In the genomic region with DNA sequence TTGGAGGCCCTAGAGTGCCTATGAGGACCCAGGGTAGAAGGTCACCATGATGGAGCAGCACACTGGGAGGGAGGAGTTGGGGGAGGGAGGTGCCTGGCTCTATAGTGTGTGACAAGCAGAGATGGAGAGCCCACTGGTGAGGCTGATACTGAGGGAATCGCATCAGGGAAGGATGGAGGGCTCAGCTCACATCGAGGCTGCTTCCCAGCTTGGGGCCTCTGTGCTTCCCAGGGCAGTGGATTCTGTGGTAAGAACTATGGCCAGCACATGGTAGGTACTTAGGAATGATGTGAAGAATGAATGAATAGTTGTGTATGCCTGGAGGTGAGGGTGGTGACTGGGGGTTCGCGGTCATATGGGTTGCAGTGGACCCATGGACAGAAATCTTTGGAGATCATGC, we compare ENCODE assay signal across 20 cellular contexts. TPM values are rescaled to one million over a fixed set of nuclear protein-coding genes. Genes with fewer than 3 reads are reported as not detected.
A peak's percentile ranks its signal among the peaks of the same experiment; 100 is the strongest.
DNase-seq lines count a peak whose midpoint lies in the region; ATAC-seq and TF ChIP-seq lines count a peak whose summit lies in the region.
"Had no signal": no experiment of that assay in that cellular context is flagged by ENCODE, and none has a peak within 500 bp of the region (broad histone marks: within the 10 kb centered on the region; RNA-seq: fewer than 3 reads in every experiment).

No MANE protein-coding gene starts in this region.

- H3K36me3 ChIP-seq in heart right ventricle (no peaks in the 10 kb centered on the region), uterus (no peaks in the 10 kb centered on the region)
- H3K36me3 ChIP-seq: spleen, transverse colon had no signal

- no peak for ATAC-seq in heart right ventricle
- no peak for ATAC-seq in Right ventricle myocardium superior (ENCODE audit: poor library complexity)
- ATAC-seq in GM18867 (IDR thresholded peaks at IDR 0.05; ENCODE audit: unreplicated experiment): no peak

- H3K4me3 Mint-ChIP-seq in neural crest cell: peak overlapping the region; percentile 83
- H3K4me3 Mint-ChIP-seq: activated naive CD8-positive, alpha-beta T cell treated with anti-CD3 and anti-CD28 coated beads, Interleukin-2, amount 50 U/mL, for 24 hours had no signal

- WGBS in heart right ventricle, 2 donors: 87 to 90% methylated on average over 4 of the region's 4 CpGs

- intact Hi-C loops in heart right ventricle (cut with DNase I): no loop called here
- intact Hi-C loops in Right ventricle myocardium superior (cut with DNase I): no loop called here
- intact Hi-C loops in uterus (cut with DNase I; ENCODE audit: low total_unique reads): no loop called here

- H3K27ac Mint-ChIP-seq in neural crest cell (ENCODE audit: unreplicated experiment): no peak overlapping the region
- H3K27ac Mint-ChIP-seq: activated CD8-positive, alpha-beta T cell treated with anti-CD3 and anti-CD28 coated beads for 36 hours; activated naive CD8-positive, alpha-beta T cell treated with anti-CD3 and anti-CD28 coated beads, Interleukin-2, amount 50 U/mL, for 24 hours; HFFc6 had no signal

- H3K27ac ChIP-seq in heart right ventricle (peak overlapping the region in 9 of 10 donors; percentile 37 to 83 (median 76)), cingulate gyrus (ENCODE audit: low read depth, low read length) (peak overlapping the region; percentile 23), uterus (peak overlapping the region; percentile 33 to 81)

- no peak for DNase-seq in heart right ventricle
- no peak for DNase-seq in Right ventricle myocardium superior
- no peak for DNase-seq in neural crest cell (ENCODE audit: low read depth, low spot score)
- DNase-seq in uterus: no peak
- no peak for DNase-seq in RPMI8226
- DNase-seq in NCI-H524 (lab: John Stamatoyannopoulos, UW): no peak
- DNase-seq: activated CD8-positive, alpha-beta T cell treated with anti-CD3 and anti-CD28 coated beads for 36 hours; activated naive CD8-positive, alpha-beta T cell treated with anti-CD3 and anti-CD28 coated beads, Interleukin-2, amount 50 U/mL, for 24 hours; activated T-cell treated with anti-CD3 and anti-CD28 coated beads, Interleukin-2, amount 50 U/mL, for 4 hours; DMS79 treated with DMSO at 0.1 percent for 48 hours; HFFc6; left ventricle myocardium superior; NCI-H2171 treated with DMSO at 0.1 percent for 48 hours; spleen; SW 1271; transverse colon had no signal

- no peaks in the 10 kb centered on the region for H3K36me3 Mint-ChIP-seq in neural crest cell (ENCODE audit: low read depth)
- H3K36me3 Mint-ChIP-seq: CD14-positive monocyte had no signal

- no peak for TF ChIP-seq POLR2A in uterus (IDR thresholded peaks at IDR 0.05)

- no peaks in the 10 kb centered on the region for H3K9me3 Mint-ChIP-seq in neural crest cell
- H3K9me3 Mint-ChIP-seq: activated CD8-positive, alpha-beta T cell treated with anti-CD3 and anti-CD28 coated beads for 36 hours; activated naive CD8-positive, alpha-beta T cell treated with anti-CD3 and anti-CD28 coated beads, Interleukin-2, amount 50 U/mL, for 24 hours; activated T-cell treated with anti-CD3 and anti-CD28 coated beads, Interleukin-2, amount 50 U/mL, for 4 hours; HFFc6 had no signal

- H3K27me3 Mint-ChIP-seq in neural crest cell (ENCODE audit: low read depth): peaks cover 11% of the 10 kb centered on the region

- H3K4me1 Mint-ChIP-seq in neural crest cell: peaks cover 31% of the 10 kb centered on the region

- TF ChIP-seq CTCF in heart right ventricle (IDR thresholded peaks at IDR 0.05): no peak
- TF ChIP-seq CTCF in neural crest cell (conservative IDR thresholded peaks at IDR 0.05): no peak
- no peak for TF ChIP-seq CTCF in uterus (IDR thresholded peaks at IDR 0.05)

- no peaks in the 10 kb centered on the region for H3K9me3 ChIP-seq in heart right ventricle
- no peaks in the 10 kb centered on the region for H3K9me3 ChIP-seq in uterus
- H3K9me3 ChIP-seq: A549, spleen, transverse colon had no signal

- no peak overlapping the region for H3K4me3 ChIP-seq in heart right ventricle
- H3K4me3 ChIP-seq in uterus: no peak overlapping the region

- H3K4me1 ChIP-seq in heart right ventricle (peaks cover 18 to 82% (median 37%) of the 10 kb centered on the region in 9 donors), uterus (no peaks in the 10 kb centered on the region)

- H3K27me3 ChIP-seq in heart right ventricle (peaks cover 0 to 22% (median 0%) of the 10 kb centered on the region in 7 donors), uterus (no peaks in the 10 kb centered on the region)
- H3K27me3 ChIP-seq: transverse colon had no signal

RNA-seq across cellular contexts. Expression of gene EPB41L1, which starts 1.3 kb away (rescaled TPM):
- total RNA-seq in heart right ventricle (10 to 100 TPM; 11.1 to 21.7 (median 16.9) TPM), Right ventricle myocardium superior (14.8 TPM), neural crest cell (30.6 and 33.1 TPM in 2 replicates), uterus (10 to 100 TPM in 2 of 4 donors, 1 to 10 TPM in 2; 4.9 to 69.2 (median 33.2) TPM)
- polyA plus RNA-seq in heart right ventricle: 1 to 10 TPM; 7.5 to 8.0 TPM
- polyA plus RNA-seq: CD14-positive monocyte had no signal

Comparison
In these comparisons a context has a peak if more than half of its experiments do, and no peak if none do; other contexts are left out.
1. H3K27ac ChIP-seq: peak in every context shown above with its lines; median percentile 76 in heart right ventricle; 57 in uterus; 23 in cingulate gyrus.